21 cellular contexts compared by ENCODE assay signal in the genomic region with DNA sequence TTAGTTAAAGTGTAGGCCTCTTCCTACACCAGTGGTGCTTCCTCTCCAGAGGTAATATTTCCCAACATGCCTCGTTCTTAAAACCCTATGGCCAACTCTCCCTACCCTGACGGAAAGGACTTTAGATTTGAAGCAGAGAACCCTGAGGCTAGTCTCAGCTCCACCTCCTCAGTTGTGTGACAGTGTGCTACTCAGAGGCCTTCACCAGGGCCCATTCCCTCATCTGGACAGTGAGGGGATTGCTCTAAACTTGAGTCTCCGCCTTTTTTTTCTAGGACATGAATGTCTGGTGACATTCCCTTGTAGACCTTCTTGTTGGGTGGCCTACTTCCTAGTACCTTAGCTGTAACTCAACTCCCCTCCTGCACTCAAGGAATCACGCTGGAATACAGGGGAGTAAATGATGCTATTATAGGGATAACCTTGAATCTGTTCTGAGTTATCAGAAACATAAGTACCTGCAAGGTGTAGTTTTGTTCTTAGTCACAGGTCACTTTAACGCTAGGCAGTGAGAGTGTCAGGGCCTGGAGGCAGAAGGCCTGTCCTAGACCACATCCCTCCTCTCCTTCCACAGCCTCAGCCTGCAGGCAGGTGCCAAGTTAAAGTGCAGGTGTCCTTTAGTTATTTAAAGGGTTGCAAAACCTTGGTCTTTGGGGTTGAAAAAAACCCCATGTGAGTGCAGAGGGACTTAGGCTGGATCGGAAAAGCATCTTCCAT. TPM values are rescaled to one million over a fixed set of nuclear protein-coding genes. Genes with fewer than 3 reads are reported as not detected.
DNase-seq lines count a peak whose midpoint lies in the region; ATAC-seq and TF ChIP-seq lines count a peak whose summit lies in the region.
"Had no signal": no experiment of that assay in that cellular context is flagged by ENCODE, and none has a peak within 500 bp of the region (broad histone marks: within the 10 kb centered on the region; RNA-seq: fewer than 3 reads in every experiment).

No MANE protein-coding gene starts in this region.

- no peaks in the 10 kb centered on the region for H3K9me3 Mint-ChIP-seq in endothelial cell (ENCODE audit: unreplicated experiment)
- H3K9me3 Mint-ChIP-seq: neural crest cell had no signal

- intact Hi-C loops in ovary (cut with DNase I) = no loop called here
- intact Hi-C loops in body of pancreas (cut with DNase I) = no loop called here

- peaks cover 67% of the 10 kb centered on the region for H3K4me1 Mint-ChIP-seq in endothelial cell (ENCODE audit: unreplicated experiment)

- H3K4me1 ChIP-seq in BLaER1 = peaks cover 99% of the 10 kb centered on the region
- H3K4me1 ChIP-seq in ovary (ENCODE audit: insufficient read depth) = peaks cover 14% of the 10 kb centered on the region
- peaks cover 14% of the 10 kb centered on the region for H3K4me1 ChIP-seq in body of pancreas

- H3K27me3 ChIP-seq in BLaER1 (no peaks in the 10 kb centered on the region), ovary (no peaks in the 10 kb centered on the region), body of pancreas (no peaks in the 10 kb centered on the region)
- H3K27me3 ChIP-seq: testis had no signal

- peaks cover 48% of the 10 kb centered on the region for H3K36me3 ChIP-seq in BLaER1
- peaks cover 37% of the 10 kb centered on the region for H3K36me3 ChIP-seq in KOPT-K1 (ENCODE audit: insufficient read depth, low read length)
- no peaks in the 10 kb centered on the region for H3K36me3 ChIP-seq in ovary
- H3K36me3 ChIP-seq in body of pancreas (replicated peaks in 1 of 2; ENCODE audit: insufficient read depth in 1 of 2, low read depth in 2 of 2) = no peaks in the 10 kb centered on the region

- ATAC-seq in body of pancreas = no peak
- ATAC-seq: left lobe of liver had no signal

- H3K36me3 Mint-ChIP-seq in endothelial cell (ENCODE audit: low read depth, unreplicated experiment) = peaks cover 27% of the 10 kb centered on the region

- H3K27ac ChIP-seq in BLaER1 (peak overlapping the region; percentile 77), KOPT-K1 (ENCODE audit: low read depth, low read length, poor library complexity, severe bottlenecking) (peak overlapping the region; percentile 74), ovary (no peak overlapping the region), body of pancreas (no peak overlapping the region)
- H3K27ac ChIP-seq: testis had no signal

- TF ChIP-seq CTCF in GM12865 (IDR thresholded peaks at IDR 0.05; ENCODE audit: insufficient read depth, low read depth, low read length, missing control alignments) (no peak), endothelial cell (IDR thresholded peaks at IDR 0.05; ENCODE audit: unreplicated experiment) (no peak), ovary (IDR thresholded peaks at IDR 0.05) (no peak), body of pancreas (IDR thresholded peaks at IDR 0.05) (no peak)

- no peak for TF ChIP-seq POLR2A in ovary (IDR thresholded peaks at IDR 0.05)
- no peak for TF ChIP-seq POLR2A in body of pancreas (IDR thresholded peaks at IDR 0.05)

- no peak overlapping the region for H3K4me3 ChIP-seq in BLaER1
- no peak overlapping the region for H3K4me3 ChIP-seq in GM12865 (ENCODE audit: low read depth, low read length)
- no peak overlapping the region for H3K4me3 ChIP-seq in ovary
- no peak overlapping the region for H3K4me3 ChIP-seq in body of pancreas
- H3K4me3 ChIP-seq: testis had no signal

- DNase-seq in GM12865 (ENCODE audit: low read depth) (peak; percentile 58), endothelial cell (ENCODE audit: low spot score) (no peak), ovary (no peak), NAMALWA (ENCODE audit: low spot score) (no peak), body of pancreas (no peak), NCI-H1105 treated with DMSO at 0.1 percent for 48 hours (lab: John Stamatoyannopoulos, UW) (no peak)
- DNase-seq: activated naive CD4-positive, alpha-beta T cell treated with Interleukin-2 at 50 U/mL for 16 hours; anterior cingulate cortex; central memory CD4-positive, alpha-beta T cell; effector CD4-positive, alpha-beta T cell; KBM-7; NCI-H1105; NCI-H526; T1000; testis had no signal

- H3K9me3 ChIP-seq in BLaER1 (no peaks in the 10 kb centered on the region), KOPT-K1 (ENCODE audit: insufficient read depth, low read length, poor library complexity, severe bottlenecking) (no peaks in the 10 kb centered on the region), ovary (no peaks in the 10 kb centered on the region), body of pancreas (no peaks in the 10 kb centered on the region)
- H3K9me3 ChIP-seq: testis had no signal

- no peak for TF ChIP-seq EP300 in ovary (IDR thresholded peaks at IDR 0.05)

- H3K27me3 Mint-ChIP-seq in endothelial cell (ENCODE audit: unreplicated experiment) = peaks cover 4% of the 10 kb centered on the region

- 78 to 81% (median 79%) methylated on average over 6 of the region's 6 CpGs for WGBS in ovary, 3 donors
- WGBS in body of pancreas, 2 donors = 69 to 98% methylated on average over 6 of the region's 6 CpGs

- peak overlapping the region; percentile 79 for H3K4me2 ChIP-seq in BLaER1

- H3K9ac ChIP-seq in BLaER1 = no peak overlapping the region

- H3K4me3 Mint-ChIP-seq in endothelial cell (ENCODE audit: unreplicated experiment) = peak overlapping the region; percentile 52
- H3K4me3 Mint-ChIP-seq: mesothelial cell of epicardium, neural crest cell had no signal

- peaks cover 83% of the 10 kb centered on the region for H4K20me1 ChIP-seq in BLaER1

- peak overlapping the region; percentile 49 for H3K27ac Mint-ChIP-seq in endothelial cell (ENCODE audit: unreplicated experiment)
- H3K27ac Mint-ChIP-seq: mesothelial cell of epicardium had no signal

RNA-seq across cellular contexts. Expression of gene LDHD, which starts 26.9 kb away (rescaled TPM):
- total RNA-seq in endothelial cell (ENCODE audit: unreplicated experiment) = 0.36 TPM
- 10 to 100 TPM; 11.5 to 25.4 (median 20.7) TPM for total RNA-seq in ovary
- 10 to 100 TPM in 1 of 2 donors, 1 to 10 TPM in 1; 2.1 to 21.7 TPM for polyA plus RNA-seq in ovary
- 10 to 100 TPM; 27.7 to 28.3 TPM for total RNA-seq in body of pancreas
- total RNA-seq: Daoy had no signal

RNA-seq across cellular contexts. Expression of gene ZFP1, which starts 58.7 kb away (rescaled TPM):
- total RNA-seq in endothelial cell (ENCODE audit: unreplicated experiment) (12.0 TPM), ovary (10 to 100 TPM in 6 of 7 donors, 1 to 10 TPM in 1; 7.9 to 22.3 (median 13.5) TPM), body of pancreas (1 to 10 TPM; 1.6 to 3.4 TPM)
- 10 to 100 TPM in 1 of 2 donors, 1 to 10 TPM in 1; 7.2 to 15.7 TPM for polyA plus RNA-seq in ovary

Comparison
In these comparisons a context has a peak if more than half of its experiments do, and no peak if none do; other contexts are left out.
1. H3K27ac ChIP-seq: peak in BLaER1 (single experiment) and KOPT-K1 (single experiment); none in ovary (0 of 2) and body of pancreas (0 of 4).